1 cellular context compared by ENCODE assay signal in genomic region chr2:55232863-55233657, GRCh38.
TF ChIP-seq lines count a peak whose summit lies in the region.

No MANE protein-coding gene starts in this region.

TF ChIP-seq in HepG2, 621 proteins besides CTCF, POLR2A, EP300 and RAD21 (continued from another document):
- TF ChIP-seq POGK (CRISPR knock-in tag; conservative IDR thresholded peaks at IDR 0.05) = 0 out of 2 replicates have a peak, but pooled peaks have one; percentile 9
- TF ChIP-seq HOXA5 (CRISPR knock-in tag; IDR thresholded peaks at IDR 0.05) = no peak
- TF ChIP-seq PRDM15 (CRISPR knock-in tag; IDR thresholded peaks at IDR 0.05) = peak; percentile 73
- TF ChIP-seq CBX2 (IDR thresholded peaks at IDR 0.05; ENCODE audit: low read depth, low read length) = no peak
- no peak for TF ChIP-seq CBX2 (CRISPR knock-in tag; IDR thresholded peaks at IDR 0.05; ENCODE audit: low read depth)
- 0 out of 2 replicates have a peak, but pooled peaks have one; percentile 16 for TF ChIP-seq KDM5B (CRISPR knock-in tag; IDR thresholded peaks at IDR 0.05; ENCODE audit: borderline replicate concordance)
- TF ChIP-seq ZNF557 (CRISPR knock-in tag; IDR thresholded peaks at IDR 0.05) = 0 out of 2 replicates have a peak, but pooled peaks have one; percentile 18
- TF ChIP-seq ARID3A (IDR thresholded peaks at IDR 0.05; ENCODE audit: low read depth, low read length) = 0 out of 2 replicates have a peak, but pooled peaks have one; percentile 3
- TF ChIP-seq ZNF570 (CRISPR knock-in tag; IDR thresholded peaks at IDR 0.05; ENCODE audit: borderline replicate concordance) = no peak
- TF ChIP-seq SOX6 (IDR thresholded peaks at IDR 0.05) = no peak
- no peak for TF ChIP-seq SOX6 (CRISPR knock-in tag; IDR thresholded peaks at IDR 0.05)
- TF ChIP-seq ZNF136 (CRISPR knock-in tag; IDR thresholded peaks at IDR 0.05; ENCODE audit: low read depth) = no peak
- TF ChIP-seq KDM2A (CRISPR knock-in tag; IDR thresholded peaks at IDR 0.05; ENCODE audit: borderline replicate concordance, low read depth) = peak; percentile 16; the same call in 1 of the 2 replicates
- no peak for TF ChIP-seq TAF15 (IDR thresholded peaks at IDR 0.05; ENCODE audit: low read depth, low read length, poor library complexity, severe bottlenecking)
- TF ChIP-seq HINFP (CRISPR knock-in tag; IDR thresholded peaks at IDR 0.05; ENCODE audit: low read depth) = 0 out of 2 replicates have a peak, but pooled peaks have one; percentile 24
- peak; percentile 97; the same call in 1 of the 2 replicates for TF ChIP-seq ATF5 (CRISPR knock-in tag; IDR thresholded peaks at IDR 0.05; ENCODE audit: low read depth)
- peak; percentile 33; the same call in 1 of the 2 replicates for TF ChIP-seq ZNF276 (CRISPR knock-in tag; IDR thresholded peaks at IDR 0.05; ENCODE audit: low read depth)
- peak; percentile 64; the same call in 1 of the 2 replicates for TF ChIP-seq KDM5A (IDR thresholded peaks at IDR 0.05; ENCODE audit: borderline replicate concordance, low read length)
TF ChIP-seq in HepG2: peak in this region for 133.
